Comparison of ENCODE assay signal across 1 cellular context in genomic region chr2:204491528-204491927, GRCh38.
A peak's percentile ranks its signal among the peaks of the same experiment; 100 is the strongest.
TF ChIP-seq lines count a peak whose summit lies in the region.

No MANE protein-coding gene starts in this region.

TF ChIP-seq in HEK293, 187 proteins besides CTCF, POLR2A, EP300 and RAD21 (continued from another document):
- TF ChIP-seq REST (tag by site-specific recombination; IDR thresholded peaks at IDR 0.05) (peak; percentile 60), BCL11A (tag by site-specific recombination; IDR thresholded peaks at IDR 0.05; ENCODE audit: low read depth) (no peak)
